Comparison of ENCODE assay signal across 1 cellular context in genomic region chr1:227562037-227562436, GRCh38.
TF ChIP-seq lines count a peak whose summit lies in the region.

No MANE protein-coding gene starts in this region.

TF ChIP-seq in K562, 482 proteins besides CTCF, POLR2A, EP300 and RAD21:
- TF ChIP-seq OTX1 (CRISPR knock-in tag; IDR thresholded peaks at IDR 0.05) (0 out of 2 replicates have a peak, but pooled peaks have one; percentile 60), FOXA3 (CRISPR knock-in tag; conservative IDR thresholded peaks at IDR 0.05 in 1 of 2, IDR thresholded peaks at IDR 0.05 in 1 of 2) (0 out of 4 replicates have a peak, but pooled peaks of 1 of the 2 experiments have one; percentile 21), SMARCA5 (IDR thresholded peaks at IDR 0.05) (0 out of 2 replicates have a peak, but pooled peaks have one; percentile 20), FOXK2 (conservative IDR thresholded peaks at IDR 0.05 in 1 of 2, IDR thresholded peaks at IDR 0.05 in 1 of 2; ENCODE audit: low read depth in 2 of 2) (no peak), TAF9B (IDR thresholded peaks at IDR 0.05; ENCODE audit: partially characterized antibody) (no peak), HDAC3 (IDR thresholded peaks at IDR 0.05; ENCODE audit: borderline replicate concordance, partially characterized antibody) (no peak), ZBTB26 (CRISPR knock-in tag; IDR thresholded peaks at IDR 0.05) (0 out of 2 replicates have a peak, but pooled peaks have one; percentile 31)
- TF ChIP-seq, protein P1, sequence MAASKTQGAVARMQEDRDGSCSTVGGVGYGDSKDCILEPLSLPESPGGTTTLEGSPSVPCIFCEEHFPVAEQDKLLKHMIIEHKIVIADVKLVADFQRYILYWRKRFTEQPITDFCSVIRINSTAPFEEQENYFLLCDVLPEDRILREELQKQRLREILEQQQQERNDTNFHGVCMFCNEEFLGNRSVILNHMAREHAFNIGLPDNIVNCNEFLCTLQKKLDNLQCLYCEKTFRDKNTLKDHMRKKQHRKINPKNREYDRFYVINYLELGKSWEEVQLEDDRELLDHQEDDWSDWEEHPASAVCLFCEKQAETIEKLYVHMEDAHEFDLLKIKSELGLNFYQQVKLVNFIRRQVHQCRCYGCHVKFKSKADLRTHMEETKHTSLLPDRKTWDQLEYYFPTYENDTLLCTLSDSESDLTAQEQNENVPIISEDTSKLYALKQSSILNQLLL (CRISPR knock-in tag; IDR thresholded peaks at IDR 0.05; ENCODE audit: borderline replicate concordance) = no peak
